Comparison of ENCODE assay signal across 1 cellular context in the genomic region with DNA sequence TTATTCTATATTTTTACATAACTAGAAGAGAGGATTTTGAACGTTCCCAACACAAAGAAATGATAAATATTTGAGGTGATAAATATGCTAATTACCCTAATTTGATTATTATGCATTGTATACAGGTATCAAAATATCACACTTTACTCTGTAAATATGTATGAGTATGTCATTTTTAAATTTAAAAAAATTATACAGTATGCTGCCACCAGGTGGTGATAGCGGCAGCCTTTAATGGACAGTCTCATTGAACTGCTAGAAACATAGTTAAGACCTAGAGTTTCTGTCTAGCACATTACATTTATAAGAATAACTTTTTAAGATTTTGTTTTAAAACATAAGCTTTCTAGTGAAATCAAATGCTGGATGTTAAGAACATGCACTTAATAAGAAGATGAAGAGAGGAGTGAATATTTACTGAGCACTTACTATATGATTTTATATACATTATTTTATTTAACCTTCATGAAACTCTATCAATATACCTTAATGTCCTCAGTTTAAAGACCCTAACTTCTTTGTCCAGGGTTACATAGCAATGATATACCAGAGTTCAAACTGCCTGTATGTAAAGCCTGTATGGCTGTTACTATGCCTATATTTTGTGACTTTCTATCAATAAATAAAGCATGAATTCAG.
TF ChIP-seq lines count a peak whose summit lies in the region.

No MANE protein-coding gene starts in this region.

TF ChIP-seq in HCT116, 20 proteins besides CTCF, POLR2A, EP300 and RAD21 (continued from another document):
- TF ChIP-seq, protein P1, sequence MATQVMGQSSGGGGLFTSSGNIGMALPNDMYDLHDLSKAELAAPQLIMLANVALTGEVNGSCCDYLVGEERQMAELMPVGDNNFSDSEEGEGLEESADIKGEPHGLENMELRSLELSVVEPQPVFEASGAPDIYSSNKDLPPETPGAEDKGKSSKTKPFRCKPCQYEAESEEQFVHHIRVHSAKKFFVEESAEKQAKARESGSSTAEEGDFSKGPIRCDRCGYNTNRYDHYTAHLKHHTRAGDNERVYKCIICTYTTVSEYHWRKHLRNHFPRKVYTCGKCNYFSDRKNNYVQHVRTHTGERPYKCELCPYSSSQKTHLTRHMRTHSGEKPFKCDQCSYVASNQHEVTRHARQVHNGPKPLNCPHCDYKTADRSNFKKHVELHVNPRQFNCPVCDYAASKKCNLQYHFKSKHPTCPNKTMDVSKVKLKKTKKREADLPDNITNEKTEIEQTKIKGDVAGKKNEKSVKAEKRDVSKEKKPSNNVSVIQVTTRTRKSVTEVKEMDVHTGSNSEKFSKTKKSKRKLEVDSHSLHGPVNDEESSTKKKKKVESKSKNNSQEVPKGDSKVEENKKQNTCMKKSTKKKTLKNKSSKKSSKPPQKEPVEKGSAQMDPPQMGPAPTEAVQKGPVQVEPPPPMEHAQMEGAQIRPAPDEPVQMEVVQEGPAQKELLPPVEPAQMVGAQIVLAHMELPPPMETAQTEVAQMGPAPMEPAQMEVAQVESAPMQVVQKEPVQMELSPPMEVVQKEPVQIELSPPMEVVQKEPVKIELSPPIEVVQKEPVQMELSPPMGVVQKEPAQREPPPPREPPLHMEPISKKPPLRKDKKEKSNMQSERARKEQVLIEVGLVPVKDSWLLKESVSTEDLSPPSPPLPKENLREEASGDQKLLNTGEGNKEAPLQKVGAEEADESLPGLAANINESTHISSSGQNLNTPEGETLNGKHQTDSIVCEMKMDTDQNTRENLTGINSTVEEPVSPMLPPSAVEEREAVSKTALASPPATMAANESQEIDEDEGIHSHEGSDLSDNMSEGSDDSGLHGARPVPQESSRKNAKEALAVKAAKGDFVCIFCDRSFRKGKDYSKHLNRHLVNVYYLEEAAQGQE (IDR thresholded peaks at IDR 0.05; ENCODE audit: low read depth): no peak
- TF ChIP-seq CBX3 (IDR thresholded peaks at IDR 0.05; ENCODE audit: low read depth): no peak
- no peak for TF ChIP-seq JUND (IDR thresholded peaks at IDR 0.05)
- TF ChIP-seq ZFX (IDR thresholded peaks at IDR 0.05): no peak
- TF ChIP-seq EZH2phosphoT487 (IDR thresholded peaks at IDR 0.05; ENCODE audit: borderline replicate concordance): no peak
- TF ChIP-seq, protein P2, sequence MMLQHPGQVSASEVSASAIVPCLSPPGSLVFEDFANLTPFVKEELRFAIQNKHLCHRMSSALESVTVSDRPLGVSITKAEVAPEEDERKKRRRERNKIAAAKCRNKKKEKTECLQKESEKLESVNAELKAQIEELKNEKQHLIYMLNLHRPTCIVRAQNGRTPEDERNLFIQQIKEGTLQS (IDR thresholded peaks at IDR 0.05): no peak
